ENCODE assay signal across 10 cellular contexts in the genomic region with DNA sequence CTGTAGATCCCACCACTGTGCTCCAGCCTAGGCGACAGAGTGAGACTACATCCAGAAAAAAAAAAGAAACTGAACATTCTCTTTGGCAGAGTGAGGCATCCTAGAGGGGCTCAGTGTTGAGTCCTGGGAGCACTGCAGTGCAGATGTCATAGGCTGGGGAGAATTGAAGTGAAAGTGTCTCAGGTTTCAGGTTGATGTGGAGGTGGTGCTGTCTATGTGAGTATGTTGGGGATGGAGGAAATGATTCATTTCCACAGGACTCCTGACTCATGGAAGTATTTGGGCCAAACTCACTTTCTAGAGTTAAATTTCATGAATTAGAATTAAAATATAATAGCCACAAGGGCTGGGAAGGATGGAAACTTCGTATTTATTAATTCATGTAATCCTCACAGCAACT.
DNase-seq lines count a peak whose midpoint lies in the region; ATAC-seq, FAIRE-seq and TF ChIP-seq lines count a peak whose summit lies in the region.
"Had no signal": no experiment of that assay in that cellular context is flagged by ENCODE, and none has a peak within 500 bp of the region (broad histone marks: within the 10 kb centered on the region; RNA-seq: fewer than 3 reads in every experiment).

No MANE protein-coding gene starts in this region.

- no peaks in the 10 kb centered on the region for H3K4me1 ChIP-seq in spleen

- no peaks in the 10 kb centered on the region for H3K36me3 ChIP-seq in spleen

- H3K4me3 Mint-ChIP-seq in progenitor cell of endocrine pancreas (ENCODE audit: low read depth): no peak overlapping the region

- H3K4me1 Mint-ChIP-seq in progenitor cell of endocrine pancreas (ENCODE audit: low read depth): no peaks in the 10 kb centered on the region

- H3K27me3 Mint-ChIP-seq in progenitor cell of endocrine pancreas: no peaks in the 10 kb centered on the region

- CTCF ChIA-PET in RWPE1 (lab: Yijun Ruan, JAX): interaction anchor here (0.8 kb wide), 1 partner anchor 32 kb away, joined by 3 read pairs; no protein-coding TSS in a partner anchor

- peaks cover 5% of the 10 kb centered on the region for H3K9me3 Mint-ChIP-seq in progenitor cell of endocrine pancreas (ENCODE audit: low read depth)

- WGBS in spleen, 5 donors: 70 to 84% (median 74%) methylated on average over 2 of the region's 2 CpGs

- peaks cover 2% of the 10 kb centered on the region for H3K36me3 Mint-ChIP-seq in progenitor cell of endocrine pancreas (ENCODE audit: insufficient read depth)

- no peaks in the 10 kb centered on the region for H3K9me3 ChIP-seq in spleen

- no peak for TF ChIP-seq POLR2A in spleen (IDR thresholded peaks at IDR 0.05)

- DNase-seq in RWPE1 (ENCODE audit: low spot score) (peak; percentile 83), iPS-NIHi11 (ENCODE audit: low spot score) (peak; percentile 42), progenitor cell of endocrine pancreas (ENCODE audit: low spot score, unreplicated experiment) (no peak), spleen (no peak), DMS153 treated with DMSO at 0.1 percent for 48 hours (lab: John Stamatoyannopoulos, UW; ENCODE audit: unreplicated experiment) (no peak)

- intact Hi-C loops in spleen (cut with DNase I; ENCODE audit: low total_unique reads): no loop called here

- POLR2A ChIA-PET in RWPE1 (lab: Yijun Ruan, JAX; ENCODE audit: low non-redundant PET): no interaction called here

- TF ChIP-seq CTCF in RWPE1 (conservative IDR thresholded peaks at IDR 0.05; ENCODE audit: low read depth): no peak
- no peak for TF ChIP-seq CTCF in progenitor cell of endocrine pancreas (IDR thresholded peaks at IDR 0.05; ENCODE audit: unreplicated experiment)
- TF ChIP-seq CTCF in spleen (IDR thresholded peaks at IDR 0.05 in 8 of 11, conservative IDR thresholded peaks at IDR 0.05 in 3 of 11): no peak

- H3K4me3 ChIP-seq in spleen: no peak overlapping the region
- H3K4me3 ChIP-seq: K562, lung had no signal

- FAIRE-seq in A204.1 (lab: Jason Lieb, UNC): peak; percentile 55
- FAIRE-seq: K562 had no signal

- no peak overlapping the region for H3K27ac Mint-ChIP-seq in progenitor cell of endocrine pancreas

- ATAC-seq in GM21529 (IDR thresholded peaks at IDR 0.05; ENCODE audit: unreplicated experiment): peak; percentile 81
- no peak for ATAC-seq in HG02981 (IDR thresholded peaks at IDR 0.05; ENCODE audit: unreplicated experiment)
- ATAC-seq: K562 had no signal

- H3K27me3 ChIP-seq in spleen (replicated peaks in 1 of 7): no peaks in the 10 kb centered on the region

- H3K27ac ChIP-seq in RWPE1 (peak overlapping the region; percentile 94), spleen (no peak overlapping the region)

Comparison
In these comparisons a context has a peak if more than half of its experiments do, and no peak if none do; other contexts are left out.
1. DNase-seq: peak in RWPE1 (single experiment) and iPS-NIHi11 (single experiment); none in progenitor cell of endocrine pancreas (single experiment), spleen (single experiment) and DMS153 treated with DMSO at 0.1 percent for 48 hours (single experiment).